ENCODE assay signal across 8 cellular contexts in genomic region chr17:4941027-4941610, GRCh38. TPM values are rescaled to one million over a fixed set of nuclear protein-coding genes. Genes with fewer than 3 reads are reported as not detected.
DNase-seq lines count a peak whose midpoint lies in the region; ATAC-seq, FAIRE-seq and TF ChIP-seq lines count a peak whose summit lies in the region.

No MANE protein-coding gene starts in this region.

- ATAC-seq in activated T-helper 17 cell treated with anti-CD3 and anti-CD28 coated beads, Interleukin-2, amount 50 U/mL, for 72 hours (replicated peaks): no peak
- ATAC-seq in stimulated activated effector memory CD8-positive, alpha-beta T cell treated with anti-CD3 and anti-CD28 coated beads, Interleukin-12 subunit alpha, Interleukin-12 subunit beta, amount 100 ng/mL, for 72 hours: no peak
- ATAC-seq in HG03175 (IDR thresholded peaks at IDR 0.05; ENCODE audit: unreplicated experiment): no peak

- no peaks in the 10 kb centered on the region for H3K9me3 Mint-ChIP-seq in activated T-helper 17 cell treated with anti-CD3 and anti-CD28 coated beads, Interleukin-2, amount 50 U/mL, for 72 hours
- no peaks in the 10 kb centered on the region for H3K9me3 Mint-ChIP-seq in stimulated activated effector memory CD8-positive, alpha-beta T cell treated with anti-CD3 and anti-CD28 coated beads, Interleukin-12 subunit alpha, Interleukin-12 subunit beta, amount 100 ng/mL, for 72 hours

- peaks cover 48% of the 10 kb centered on the region for H3K4me1 Mint-ChIP-seq in activated T-helper 17 cell treated with anti-CD3 and anti-CD28 coated beads, Interleukin-2, amount 50 U/mL, for 72 hours
- H3K4me1 Mint-ChIP-seq in stimulated activated effector memory CD8-positive, alpha-beta T cell treated with anti-CD3 and anti-CD28 coated beads, Interleukin-12 subunit alpha, Interleukin-12 subunit beta, amount 100 ng/mL, for 72 hours: peaks cover 73% of the 10 kb centered on the region

- H3K4me3 ChIP-seq in HFF-Myc (replicated peaks; ENCODE audit: low read depth, low read length): peak overlapping the region; percentile 99
- H3K4me3 ChIP-seq in iPS-11a (ENCODE audit: low read depth, low read length): peak overlapping the region; percentile 95

- peak overlapping the region; percentile 93 for H3K27ac Mint-ChIP-seq in activated T-helper 17 cell treated with anti-CD3 and anti-CD28 coated beads, Interleukin-2, amount 50 U/mL, for 72 hours
- peak overlapping the region; percentile 99 for H3K27ac Mint-ChIP-seq in stimulated activated effector memory CD8-positive, alpha-beta T cell treated with anti-CD3 and anti-CD28 coated beads, Interleukin-12 subunit alpha, Interleukin-12 subunit beta, amount 100 ng/mL, for 72 hours

- H3K36me3 Mint-ChIP-seq in activated T-helper 17 cell treated with anti-CD3 and anti-CD28 coated beads, Interleukin-2, amount 50 U/mL, for 72 hours (ENCODE audit: low read depth): peaks cover 94% of the 10 kb centered on the region
- H3K36me3 Mint-ChIP-seq in stimulated activated effector memory CD8-positive, alpha-beta T cell treated with anti-CD3 and anti-CD28 coated beads, Interleukin-12 subunit alpha, Interleukin-12 subunit beta, amount 100 ng/mL, for 72 hours: peaks cover 86% of the 10 kb centered on the region

- H3K4me3 Mint-ChIP-seq in activated T-helper 17 cell treated with anti-CD3 and anti-CD28 coated beads, Interleukin-2, amount 50 U/mL, for 72 hours: peak overlapping the region; percentile 91
- H3K4me3 Mint-ChIP-seq in stimulated activated effector memory CD8-positive, alpha-beta T cell treated with anti-CD3 and anti-CD28 coated beads, Interleukin-12 subunit alpha, Interleukin-12 subunit beta, amount 100 ng/mL, for 72 hours: peak overlapping the region; percentile 93

- H3K27me3 Mint-ChIP-seq in activated T-helper 17 cell treated with anti-CD3 and anti-CD28 coated beads, Interleukin-2, amount 50 U/mL, for 72 hours: no peaks in the 10 kb centered on the region

- DNase-seq in HFF-Myc (ENCODE audit: extremely low read depth, low read depth) (no peak), NCI-H446 (lab: John Stamatoyannopoulos, UW) (no peak), SW480 (ENCODE audit: low spot score) (no peak), HTR-8/SVneo (ENCODE audit: insufficient read length, low spot score) (no peak)
- DNase-seq in stimulated activated effector memory CD8-positive, alpha-beta T cell treated with anti-CD3 and anti-CD28 coated beads, Interleukin-12 subunit alpha, Interleukin-12 subunit beta, amount 100 ng/mL, for 72 hours (ENCODE audit: low spot score in 2 of 2): no peak

- TF ChIP-seq CTCF in HFF-Myc (IDR thresholded peaks at IDR 0.05; ENCODE audit: low read depth, low read length, missing control alignments): no peak

- no peak for FAIRE-seq in HTR-8/SVneo (lab: Jason Lieb, UNC)

RNA-seq across cellular contexts. Expression of gene RNF167, which starts 1.1 kb away (rescaled TPM):
- total RNA-seq in activated T-helper 17 cell treated with anti-CD3 and anti-CD28 coated beads, Interleukin-2, amount 50 U/mL, for 72 hours: 100 to 1,000 TPM; 184 to 197 TPM

RNA-seq across cellular contexts. Expression of gene SLC25A11, which starts 1.3 kb away (rescaled TPM):
- total RNA-seq in activated T-helper 17 cell treated with anti-CD3 and anti-CD28 coated beads, Interleukin-2, amount 50 U/mL, for 72 hours: 10 to 100 TPM; 54.7 to 68.5 TPM

RNA-seq across cellular contexts. Expression of gene PFN1, which starts 7.2 kb away (rescaled TPM):
- 1,000 to 10,000 TPM; 1,346 to 1,950 TPM for total RNA-seq in activated T-helper 17 cell treated with anti-CD3 and anti-CD28 coated beads, Interleukin-2, amount 50 U/mL, for 72 hours

RNA-seq across cellular contexts. Expression of gene GP1BA, which starts 9.0 kb away (rescaled TPM):
- under 1 TPM in 1 of 2 donors, not detected in 1; 0.11 TPM for total RNA-seq in activated T-helper 17 cell treated with anti-CD3 and anti-CD28 coated beads, Interleukin-2, amount 50 U/mL, for 72 hours

RNA-seq across cellular contexts. Expression of gene ENO3, which starts 9.8 kb away (rescaled TPM):
- 10 to 100 TPM; 27.4 to 30.3 TPM for total RNA-seq in activated T-helper 17 cell treated with anti-CD3 and anti-CD28 coated beads, Interleukin-2, amount 50 U/mL, for 72 hours
